4 cellular contexts compared by ENCODE assay signal in the genomic region with DNA sequence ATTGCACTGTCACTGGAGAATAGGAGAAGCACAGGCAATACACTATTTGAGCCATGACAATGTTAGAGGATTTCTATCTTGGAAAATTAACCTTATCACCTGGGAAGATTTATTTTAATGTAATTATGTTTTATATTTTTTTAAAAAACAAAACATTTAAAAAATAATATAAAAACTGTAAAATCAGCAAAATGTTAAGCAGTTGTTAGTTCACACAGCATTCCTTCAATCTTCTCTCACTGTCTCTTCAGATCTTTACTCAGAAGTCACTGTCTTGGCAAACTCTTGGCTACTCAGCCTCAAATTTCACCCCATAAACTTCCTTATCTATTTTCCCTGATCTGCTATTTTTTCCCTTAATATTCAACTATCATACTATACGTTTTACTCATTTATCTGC.
TF ChIP-seq lines count a peak whose summit lies in the region.

No MANE protein-coding gene starts in this region.

TF ChIP-seq in HepG2, 621 proteins besides CTCF, POLR2A, EP300 and RAD21:
- TF ChIP-seq MAFF (IDR thresholded peaks at IDR 0.05; ENCODE audit: low read depth, low read length) (peak; percentile 74), ZNF180 (CRISPR knock-in tag; IDR thresholded peaks at IDR 0.05; ENCODE audit: borderline replicate concordance, low read depth) (no peak), MAFK (conservative IDR thresholded peaks at IDR 0.05 in 1 of 2, IDR thresholded peaks at IDR 0.05 in 1 of 2; ENCODE audit: low read length in 2 of 2) (peak; percentile 69 to 81)

TF ChIP-seq in A549, 52 proteins besides CTCF, POLR2A, EP300 and RAD21:
- TF ChIP-seq NFE2L2 (conservative IDR thresholded peaks at IDR 0.05; ENCODE audit: low read length) (no peak), MAFK (IDR thresholded peaks at IDR 0.05; ENCODE audit: partially characterized antibody) (peak; percentile 29), POLR2AphosphoS2 (conservative IDR thresholded peaks at IDR 0.05; ENCODE audit: low read length) (no peak), FOSB (CRISPR knock-in tag; IDR thresholded peaks at IDR 0.05) (no peak), ZC3H11A (IDR thresholded peaks at IDR 0.05) (no peak)
- TF ChIP-seq, protein P1, sequence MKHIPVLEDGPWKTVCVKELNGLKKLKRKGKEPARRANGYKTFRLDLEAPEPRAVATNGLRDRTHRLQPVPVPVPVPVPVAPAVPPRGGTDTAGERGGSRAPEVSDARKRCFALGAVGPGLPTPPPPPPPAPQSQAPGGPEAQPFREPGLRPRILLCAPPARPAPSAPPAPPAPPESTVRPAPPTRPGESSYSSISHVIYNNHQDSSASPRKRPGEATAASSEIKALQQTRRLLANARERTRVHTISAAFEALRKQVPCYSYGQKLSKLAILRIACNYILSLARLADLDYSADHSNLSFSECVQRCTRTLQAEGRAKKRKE (CRISPR knock-in tag; IDR thresholded peaks at IDR 0.05; ENCODE audit: low read depth) = no peak

TF ChIP-seq in IMR-90, 13 proteins besides CTCF, POLR2A, EP300 and RAD21:
- TF ChIP-seq, protein P2, sequence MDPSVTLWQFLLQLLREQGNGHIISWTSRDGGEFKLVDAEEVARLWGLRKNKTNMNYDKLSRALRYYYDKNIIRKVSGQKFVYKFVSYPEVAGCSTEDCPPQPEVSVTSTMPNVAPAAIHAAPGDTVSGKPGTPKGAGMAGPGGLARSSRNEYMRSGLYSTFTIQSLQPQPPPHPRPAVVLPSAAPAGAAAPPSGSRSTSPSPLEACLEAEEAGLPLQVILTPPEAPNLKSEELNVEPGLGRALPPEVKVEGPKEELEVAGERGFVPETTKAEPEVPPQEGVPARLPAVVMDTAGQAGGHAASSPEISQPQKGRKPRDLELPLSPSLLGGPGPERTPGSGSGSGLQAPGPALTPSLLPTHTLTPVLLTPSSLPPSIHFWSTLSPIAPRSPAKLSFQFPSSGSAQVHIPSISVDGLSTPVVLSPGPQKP (IDR thresholded peaks at IDR 0.05; ENCODE audit: borderline replicate concordance, low read depth, low read length) = no peak
- TF ChIP-seq BHLHE40 (IDR thresholded peaks at IDR 0.05; ENCODE audit: low read depth, low read length) (no peak), MAFK (IDR thresholded peaks at IDR 0.05; ENCODE audit: low read depth, low read length) (peak; percentile 45)

TF ChIP-seq in K562, 482 proteins besides CTCF, POLR2A, EP300 and RAD21:
- TF ChIP-seq MAFG (tag; conservative IDR thresholded peaks at IDR 0.05) (0 out of 2 replicates have a peak, but pooled peaks have one; percentile 16), KAT7 (CRISPR knock-in tag; IDR thresholded peaks at IDR 0.05; ENCODE audit: borderline replicate concordance) (no peak), MAFF (IDR thresholded peaks at IDR 0.05; ENCODE audit: low read length) (peak; percentile 34; the same call in 1 of the 2 replicates), PCBP1 (IDR thresholded peaks at IDR 0.05; ENCODE audit: low read depth, low read length, poor library complexity, severe bottlenecking) (no peak), ZNF316 (IDR thresholded peaks at IDR 0.05) (peak; percentile 27; the same call in 1 of the 2 replicates), ZNF444 (CRISPR knock-in tag; IDR thresholded peaks at IDR 0.05) (no peak), ERF (CRISPR knock-in tag; IDR thresholded peaks at IDR 0.05) (no peak), MEIS2 (IDR thresholded peaks at IDR 0.05; ENCODE audit: partially characterized antibody) (no peak), ZNF24 (IDR thresholded peaks at IDR 0.05) (no peak)
- TF ChIP-seq, protein P3, sequence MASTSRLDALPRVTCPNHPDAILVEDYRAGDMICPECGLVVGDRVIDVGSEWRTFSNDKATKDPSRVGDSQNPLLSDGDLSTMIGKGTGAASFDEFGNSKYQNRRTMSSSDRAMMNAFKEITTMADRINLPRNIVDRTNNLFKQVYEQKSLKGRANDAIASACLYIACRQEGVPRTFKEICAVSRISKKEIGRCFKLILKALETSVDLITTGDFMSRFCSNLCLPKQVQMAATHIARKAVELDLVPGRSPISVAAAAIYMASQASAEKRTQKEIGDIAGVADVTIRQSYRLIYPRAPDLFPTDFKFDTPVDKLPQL (IDR thresholded peaks at IDR 0.05; ENCODE audit: extremely low read depth, insufficient read length) = no peak
- TF ChIP-seq, protein P4, sequence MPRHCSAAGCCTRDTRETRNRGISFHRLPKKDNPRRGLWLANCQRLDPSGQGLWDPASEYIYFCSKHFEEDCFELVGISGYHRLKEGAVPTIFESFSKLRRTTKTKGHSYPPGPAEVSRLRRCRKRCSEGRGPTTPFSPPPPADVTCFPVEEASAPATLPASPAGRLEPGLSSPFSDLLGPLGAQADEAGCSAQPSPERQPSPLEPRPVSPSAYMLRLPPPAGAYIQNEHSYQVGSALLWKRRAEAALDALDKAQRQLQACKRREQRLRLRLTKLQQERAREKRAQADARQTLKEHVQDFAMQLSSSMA (CRISPR knock-in tag; IDR thresholded peaks at IDR 0.05) = no peak
- TF ChIP-seq, protein P5, sequence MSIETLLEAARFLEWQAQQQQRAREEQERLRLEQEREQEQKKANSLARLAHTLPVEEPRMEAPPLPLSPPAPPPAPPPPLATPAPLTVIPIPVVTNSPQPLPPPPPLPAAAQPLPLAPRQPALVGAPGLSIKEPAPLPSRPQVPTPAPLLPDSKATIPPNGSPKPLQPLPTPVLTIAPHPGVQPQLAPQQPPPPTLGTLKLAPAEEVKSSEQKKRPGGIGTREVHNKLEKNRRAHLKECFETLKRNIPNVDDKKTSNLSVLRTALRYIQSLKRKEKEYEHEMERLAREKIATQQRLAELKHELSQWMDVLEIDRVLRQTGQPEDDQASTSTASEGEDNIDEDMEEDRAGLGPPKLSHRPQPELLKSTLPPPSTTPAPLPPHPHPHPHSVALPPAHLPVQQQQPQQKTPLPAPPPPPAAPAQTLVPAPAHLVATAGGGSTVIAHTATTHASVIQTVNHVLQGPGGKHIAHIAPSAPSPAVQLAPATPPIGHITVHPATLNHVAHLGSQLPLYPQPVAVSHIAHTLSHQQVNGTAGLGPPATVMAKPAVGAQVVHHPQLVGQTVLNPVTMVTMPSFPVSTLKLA (conservative IDR thresholded peaks at IDR 0.05) = no peak
